Comparison of ENCODE assay signal across 1 cellular context in genomic region chr6:64013061-64013410, GRCh38.
TF ChIP-seq lines count a peak whose summit lies in the region.

No MANE protein-coding gene starts in this region.

TF ChIP-seq in H1, 55 proteins besides CTCF, POLR2A, EP300 and RAD21 (continued from another document):
- TF ChIP-seq SIX5 (IDR thresholded peaks at IDR 0.05; ENCODE audit: low read depth, low read length) (no peak), ASH2L (IDR thresholded peaks at IDR 0.05; ENCODE audit: low read length) (no peak), SRF (IDR thresholded peaks at IDR 0.05; ENCODE audit: low read depth, low read length) (no peak), TAF7 (optimal IDR thresholded peaks at IDR 0.05; ENCODE audit: borderline replicate concordance, low read depth, low read length) (no peak), TEAD4 (IDR thresholded peaks at IDR 0.05; ENCODE audit: low read depth, low read length) (no peak)
